22 cellular contexts compared by ENCODE assay signal in the genomic region with DNA sequence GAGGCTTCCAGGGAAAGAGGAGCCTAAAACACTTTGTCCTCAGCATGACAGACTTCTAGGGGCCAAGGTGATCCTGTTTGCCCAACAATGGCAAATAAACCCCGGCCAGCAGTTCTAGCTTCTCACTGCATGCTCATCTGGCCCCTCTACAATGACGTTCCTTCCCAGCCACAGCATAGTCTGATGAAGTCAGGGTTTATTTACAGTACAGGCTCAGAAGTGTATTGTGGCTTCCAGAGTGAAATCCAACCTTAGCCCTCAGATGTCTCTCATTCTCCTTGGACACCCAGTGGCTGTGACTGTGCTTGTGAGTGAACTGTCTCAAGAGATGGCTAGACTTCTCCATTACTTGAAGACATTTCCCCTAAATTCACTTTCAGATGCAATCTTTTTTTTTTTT. TPM values are rescaled to one million over a fixed set of nuclear protein-coding genes. Genes with fewer than 3 reads are reported as not detected.
"Had no signal": no experiment of that assay in that cellular context is flagged by ENCODE, and none has a peak within 500 bp of the region (broad histone marks: within the 10 kb centered on the region; RNA-seq: fewer than 3 reads in every experiment).

No MANE protein-coding gene starts in this region.

- H3K27me3 ChIP-seq: suprapubic skin, transverse colon, uterus had no signal

- ATAC-seq: activated CD8-positive, alpha-beta T cell treated with anti-CD3 and anti-CD28 coated beads for 36 hours; activated naive CD8-positive, alpha-beta T cell treated with anti-CD3 and anti-CD28 coated beads, Interleukin-2, amount 50 U/mL, for 24 hours; esophagus mucosa; lower lobe of right lung; right cardiac atrium; stimulated activated naive CD8-positive, alpha-beta T cell treated with anti-CD3 and anti-CD28 coated beads, Interleukin-15, amount 100 ng/mL, for 72 hours; T-cell had no signal

- H3K36me3 ChIP-seq: lower lobe of right lung, prostate gland, suprapubic skin, transverse colon, uterus had no signal

- H3K9me3 ChIP-seq: lower lobe of right lung, prostate gland, suprapubic skin, transverse colon, uterus had no signal

- H3K4me2 ChIP-seq: smooth muscle cell had no signal

- DNase-seq: activated B cell treated with CpG ODN at 0.5 μM for 24 hours; activated CD4-positive, alpha-beta T cell treated with anti-CD3 and anti-CD28 coated beads, Interleukin-2, amount 10 ng/mL, durations not matched to agents 24 days and 14 days; activated CD8-positive, alpha-beta T cell treated with anti-CD3 and anti-CD28 coated beads for 36 hours; activated naive CD4-positive, alpha-beta T cell treated with anti-CD3 and anti-CD28 coated beads, Interleukin-2, amount 10 ng/mL, durations not matched to agents 7 days and 5 days; activated naive CD8-positive, alpha-beta T cell treated with anti-CD3 and anti-CD28 coated beads, Interleukin-2, amount 50 U/mL, for 24 hours; activated T-cell treated with anti-CD3 and anti-CD28 coated beads, Interleukin-2, amount 50 U/mL, for 24 hours; aorta; cortex of kidney; lower lobe of right lung; right cardiac atrium; stimulated activated CD4-positive, alpha-beta T cell treated with anti-CD3 and anti-CD28 coated beads, Interleukin-4, amount 100 ng/mL, for 1 hour; stimulated activated naive CD8-positive, alpha-beta T cell treated with anti-CD3 and anti-CD28 coated beads, Interleukin-15, amount 100 ng/mL, for 72 hours; T-cell; transverse colon; uterus had no signal

- H3K27ac ChIP-seq: lower lobe of right lung, prostate gland, suprapubic skin, transverse colon, uterus had no signal

- H3K4me1 ChIP-seq: prostate gland, uterus had no signal

- H3K4me3 ChIP-seq: lower lobe of right lung, prostate gland, smooth muscle cell, suprapubic skin, transverse colon, uterus had no signal

RNA-seq across cellular contexts. Expression of a gene that starts 40.8 kb away (rescaled TPM):
- total RNA-seq: activated CD4-positive, alpha-beta T cell treated with anti-CD3 and anti-CD28 coated beads, Interleukin-2, amount 10 ng/mL, durations not matched to agents 24 days and 14 days; aorta; esophagus mucosa; lower lobe of right lung; mesothelial cell of epicardium; omental fat pad; prostate gland; right cardiac atrium; smooth muscle cell; transverse colon; uterus had no signal
- polyA plus RNA-seq: aorta, neural cell, right cardiac atrium, smooth muscle cell had no signal
